In the genomic region with DNA sequence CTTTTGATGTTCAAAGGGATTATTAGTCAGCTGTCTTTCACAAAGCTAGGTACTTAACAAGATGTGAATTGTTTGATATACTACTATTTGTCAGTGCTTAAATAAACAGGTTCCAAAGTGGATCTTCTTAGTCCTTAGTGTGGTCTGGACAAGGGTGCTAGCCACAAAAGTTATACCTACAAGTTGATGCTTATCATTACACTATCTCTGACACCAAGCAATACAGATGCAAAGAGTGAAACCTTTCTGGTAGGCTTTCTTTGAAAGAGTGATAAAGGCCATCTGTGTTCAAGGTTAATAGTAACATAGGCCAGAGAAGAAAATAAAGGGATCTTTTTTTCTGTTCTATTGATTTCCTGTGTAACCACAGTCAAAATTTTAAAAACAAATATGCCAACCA, we compare ENCODE assay signal across 1 cellular context.
TF ChIP-seq lines count a peak whose summit lies in the region.

No MANE protein-coding gene starts in this region.

TF ChIP-seq in HEK293T, 16 proteins besides CTCF, POLR2A, EP300 and RAD21 (continued from another document):
- TF ChIP-seq SUZ12 (IDR thresholded peaks at IDR 0.05) (no peak), NFRKB (IDR thresholded peaks at IDR 0.05) (no peak), SP1 (IDR thresholded peaks at IDR 0.05) (no peak), TARDBP (IDR thresholded peaks at IDR 0.05) (no peak), ELF4 (IDR thresholded peaks at IDR 0.05) (no peak), HDGF (IDR thresholded peaks at IDR 0.05; ENCODE audit: borderline replicate concordance) (no peak), FOXA1 (IDR thresholded peaks at IDR 0.05) (no peak)
